Comparison of ENCODE assay signal across 1 cellular context in the genomic region with DNA sequence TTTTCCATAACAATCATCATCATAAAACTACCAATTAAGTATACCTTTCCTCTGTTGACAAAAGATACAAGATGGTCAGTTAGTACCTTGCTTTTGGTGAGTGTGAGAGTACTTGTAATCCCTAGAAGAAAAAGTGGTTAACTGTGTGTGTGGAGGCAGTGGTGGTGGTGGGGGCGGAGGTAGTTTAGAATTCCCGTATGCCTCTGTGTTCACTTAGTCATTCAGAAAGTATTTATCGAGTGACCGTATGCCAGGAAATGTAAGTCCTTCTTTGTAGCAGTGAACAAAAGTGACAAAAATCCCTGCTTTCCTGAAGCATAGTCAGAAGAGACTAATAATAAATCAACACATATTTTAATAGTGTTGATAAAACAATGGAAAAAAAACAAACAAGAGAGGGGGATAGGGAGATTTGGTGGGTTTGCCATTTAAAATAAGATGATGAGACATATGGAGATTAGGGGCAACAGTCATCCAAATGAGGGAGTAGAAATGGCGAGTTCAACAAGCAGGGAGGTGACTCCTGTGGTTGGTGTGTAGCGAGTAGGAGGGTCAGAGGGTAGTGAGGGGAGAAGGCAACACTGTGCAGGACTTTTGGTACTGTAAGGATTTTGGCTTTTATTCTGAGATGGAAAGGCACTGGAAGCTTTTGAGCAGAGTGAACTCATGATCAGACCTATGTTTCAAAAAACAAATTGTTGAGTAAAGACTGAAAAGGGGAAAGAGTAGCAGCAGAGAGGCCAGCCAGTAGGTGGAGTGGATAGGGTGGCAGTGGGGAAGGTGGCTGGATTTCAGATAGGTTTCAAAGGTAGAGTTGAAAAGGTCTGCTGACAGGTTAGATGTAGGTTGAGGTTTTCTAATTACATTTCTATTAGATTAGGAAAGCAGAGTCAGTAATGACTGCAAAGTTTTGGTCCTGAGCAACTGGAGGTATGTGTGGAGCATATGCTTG.
TF ChIP-seq lines count a peak whose summit lies in the region.

No MANE protein-coding gene starts in this region.

TF ChIP-seq in HCT116, 20 proteins besides CTCF, POLR2A, EP300 and RAD21 (continued from another document):
- TF ChIP-seq POLR2AphosphoS5 (IDR thresholded peaks at IDR 0.05; ENCODE audit: low read depth, low read length) (no peak), JUND (IDR thresholded peaks at IDR 0.05) (peak; percentile 74), EZH2phosphoT487 (IDR thresholded peaks at IDR 0.05; ENCODE audit: borderline replicate concordance) (no peak), YY1 (IDR thresholded peaks at IDR 0.05; ENCODE audit: extremely low read depth, insufficient replicate concordance, low read depth, low read length) (no peak), SIN3A (IDR thresholded peaks at IDR 0.05; ENCODE audit: low read depth) (no peak), EGR1 (IDR thresholded peaks at IDR 0.05; ENCODE audit: low read depth) (peak; percentile 71; the same call in 1 of the 2 replicates), SP1 (IDR thresholded peaks at IDR 0.05; ENCODE audit: low read depth) (peak; percentile 50; the same call in 1 of the 2 replicates), CEBPB (IDR thresholded peaks at IDR 0.05; ENCODE audit: low read depth) (no peak), EZH2 (IDR thresholded peaks at IDR 0.05) (no peak), SRF (IDR thresholded peaks at IDR 0.05; ENCODE audit: low read depth) (no peak)
- TF ChIP-seq, protein P1, sequence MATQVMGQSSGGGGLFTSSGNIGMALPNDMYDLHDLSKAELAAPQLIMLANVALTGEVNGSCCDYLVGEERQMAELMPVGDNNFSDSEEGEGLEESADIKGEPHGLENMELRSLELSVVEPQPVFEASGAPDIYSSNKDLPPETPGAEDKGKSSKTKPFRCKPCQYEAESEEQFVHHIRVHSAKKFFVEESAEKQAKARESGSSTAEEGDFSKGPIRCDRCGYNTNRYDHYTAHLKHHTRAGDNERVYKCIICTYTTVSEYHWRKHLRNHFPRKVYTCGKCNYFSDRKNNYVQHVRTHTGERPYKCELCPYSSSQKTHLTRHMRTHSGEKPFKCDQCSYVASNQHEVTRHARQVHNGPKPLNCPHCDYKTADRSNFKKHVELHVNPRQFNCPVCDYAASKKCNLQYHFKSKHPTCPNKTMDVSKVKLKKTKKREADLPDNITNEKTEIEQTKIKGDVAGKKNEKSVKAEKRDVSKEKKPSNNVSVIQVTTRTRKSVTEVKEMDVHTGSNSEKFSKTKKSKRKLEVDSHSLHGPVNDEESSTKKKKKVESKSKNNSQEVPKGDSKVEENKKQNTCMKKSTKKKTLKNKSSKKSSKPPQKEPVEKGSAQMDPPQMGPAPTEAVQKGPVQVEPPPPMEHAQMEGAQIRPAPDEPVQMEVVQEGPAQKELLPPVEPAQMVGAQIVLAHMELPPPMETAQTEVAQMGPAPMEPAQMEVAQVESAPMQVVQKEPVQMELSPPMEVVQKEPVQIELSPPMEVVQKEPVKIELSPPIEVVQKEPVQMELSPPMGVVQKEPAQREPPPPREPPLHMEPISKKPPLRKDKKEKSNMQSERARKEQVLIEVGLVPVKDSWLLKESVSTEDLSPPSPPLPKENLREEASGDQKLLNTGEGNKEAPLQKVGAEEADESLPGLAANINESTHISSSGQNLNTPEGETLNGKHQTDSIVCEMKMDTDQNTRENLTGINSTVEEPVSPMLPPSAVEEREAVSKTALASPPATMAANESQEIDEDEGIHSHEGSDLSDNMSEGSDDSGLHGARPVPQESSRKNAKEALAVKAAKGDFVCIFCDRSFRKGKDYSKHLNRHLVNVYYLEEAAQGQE (IDR thresholded peaks at IDR 0.05; ENCODE audit: low read depth), result no peak
